ENCODE assay signal across 13 cellular contexts in genomic region chr1:35567947-35568558, GRCh38. TPM values are rescaled to one million over a fixed set of nuclear protein-coding genes. Genes with fewer than 3 reads are reported as not detected.
"Had no signal": no experiment of that assay in that cellular context is flagged by ENCODE, and none has a peak within 500 bp of the region (broad histone marks: within the 10 kb centered on the region; RNA-seq: fewer than 3 reads in every experiment).

No MANE protein-coding gene starts in this region.

- H3K4me1 ChIP-seq: testis had no signal

- DNase-seq: activated CD4-positive, alpha-beta T cell treated with anti-CD3 and anti-CD28 coated beads, Interleukin-2, amount 50 U/mL, for 1 hour; activated gamma-delta T cell; foreskin keratinocyte; immature natural killer cell; left cardiac atrium; ovary; sigmoid colon; stimulated activated CD4-positive, alpha-beta T cell treated with anti-CD3 and anti-CD28 coated beads, Interleukin-1b, Interleukin-23, amount 100 ng/mL, for 48 hours; stomach; testis had no signal

- H3K27me3 ChIP-seq: ovary, testis had no signal

- H3K4me2 ChIP-seq: neural progenitor cell had no signal

- H3K9me3 ChIP-seq: ovary, sigmoid colon, stomach, testis had no signal

- H3K27ac ChIP-seq: foreskin keratinocyte, neural progenitor cell, ovary, sigmoid colon, stomach, testis had no signal

- H2AFZ ChIP-seq: neural progenitor cell had no signal

- H3K4me3 ChIP-seq: lung, neural progenitor cell, ovary, sigmoid colon, stomach, testis had no signal

- H3K36me3 ChIP-seq: neural progenitor cell, ovary had no signal

- H3K9ac ChIP-seq: neural progenitor cell had no signal

RNA-seq across cellular contexts. Expression of gene TFAP2E, which starts 5.1 kb away (rescaled TPM):
- total RNA-seq: urinary bladder had no signal
